30 cellular contexts compared by ENCODE assay signal in the genomic region with DNA sequence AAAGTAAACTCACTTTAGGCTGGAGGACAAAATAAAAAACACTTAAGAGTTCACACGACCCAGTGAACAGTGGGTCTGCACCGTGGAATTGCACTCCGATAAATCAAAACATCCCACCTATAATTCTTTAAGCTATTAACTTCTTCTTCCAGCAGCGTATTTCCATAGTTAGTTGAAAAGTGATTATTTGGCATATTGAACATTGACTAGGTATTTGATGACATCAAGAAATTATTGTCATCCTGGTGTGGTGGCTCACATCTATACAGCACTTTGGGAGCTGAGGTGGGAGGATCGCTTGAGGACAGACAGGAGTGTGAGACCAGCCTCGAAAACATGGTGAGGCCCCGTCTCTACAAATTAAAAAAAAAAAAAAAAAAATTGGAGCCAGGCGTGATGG. TPM values are rescaled to one million over a fixed set of nuclear protein-coding genes. Genes with fewer than 3 reads are reported as not detected.
DNase-seq lines count a peak whose midpoint lies in the region; ATAC-seq and TF ChIP-seq lines count a peak whose summit lies in the region.
"Had no signal": no experiment of that assay in that cellular context is flagged by ENCODE, and none has a peak within 500 bp of the region (broad histone marks: within the 10 kb centered on the region; RNA-seq: fewer than 3 reads in every experiment).

No MANE protein-coding gene starts in this region.

- H3K4me1 Mint-ChIP-seq in H9, result peaks cover 74 to 83% of the 10 kb centered on the region in 2 experiments
- peaks cover 82% of the 10 kb centered on the region for H3K4me1 Mint-ChIP-seq in WTC11
- H3K4me1 Mint-ChIP-seq in activated CD4-positive, alpha-beta T cell treated with anti-CD3 and anti-CD28 coated beads, Interleukin-2, amount 10 ng/mL, durations not matched to agents 7 days and 5 days, result no peaks in the 10 kb centered on the region
- H3K4me1 Mint-ChIP-seq: memory B cell, naive B cell had no signal

- H3K9me3 Mint-ChIP-seq in H9 (no peaks in the 10 kb centered on the region), WTC11 (no peaks in the 10 kb centered on the region)
- no peaks in the 10 kb centered on the region for H3K9me3 Mint-ChIP-seq in activated CD4-positive, alpha-beta T cell treated with anti-CD3 and anti-CD28 coated beads, Interleukin-2, amount 10 ng/mL, durations not matched to agents 7 days and 5 days
- H3K9me3 Mint-ChIP-seq: activated CD8-positive, alpha-beta T cell treated with anti-CD3 and anti-CD28 coated beads for 36 hours; activated T-helper 2 cell treated with anti-CD3 and anti-CD28 coated beads, Interferon-gamma antibody, Interleukin-2, Interleukin-4, amounts not matched to agents 10 μg/mL and 5 μg/mL and 100 μg/mL, durations not matched to agents 14 hours and 24 hours and 36 hours; dendritic cell treated with granulocyte-macrophage colony-stimulating factor and Interleukin-4, amounts not matched to agents 40 ng/mL and 50 ng/mL, for 4 days; memory B cell; naive B cell; T-helper 1 cell treated with Interleukin-12 subunit alpha and Interleukin-12 subunit beta and Interleukin-4 antibody, amounts not matched to agents 30 μg/mL and 1 μg/mL, for 36 hours; type B pancreatic cell had no signal

- H3K9me3 ChIP-seq in H9 (ENCODE audit: control insufficient read depth, low read depth, low read length) (no peaks in the 10 kb centered on the region), mesenchymal stem cell (ENCODE audit: control insufficient read depth, low read length) (no peaks in the 10 kb centered on the region), trophoblast cell (ENCODE audit: insufficient read depth, low read depth, low read length) (no peaks in the 10 kb centered on the region)
- H3K9me3 ChIP-seq: gastrocnemius medialis, pancreas, right atrium auricular region, SK-N-SH had no signal

- H4K8ac ChIP-seq in H9 (replicated peaks; ENCODE audit: insufficient read length, low read depth, low read length) (no peak overlapping the region), mesenchymal stem cell (ENCODE audit: low read length) (no peak overlapping the region), trophoblast cell (ENCODE audit: low read depth, low read length) (no peak overlapping the region)

- H3K27ac Mint-ChIP-seq in H9 (peak overlapping the region in 2 of 3 experiments; percentile 55 to 98; a peak in 4 of 7 replicates), WTC11 (peak overlapping the region; percentile 93)
- no peak overlapping the region for H3K27ac Mint-ChIP-seq in activated CD4-positive, alpha-beta T cell treated with anti-CD3 and anti-CD28 coated beads, Interleukin-2, amount 10 ng/mL, durations not matched to agents 7 days and 5 days
- H3K27ac Mint-ChIP-seq: activated CD8-positive, alpha-beta T cell treated with anti-CD3 and anti-CD28 coated beads for 36 hours; activated naive CD8-positive, alpha-beta T cell; activated T-helper 2 cell treated with anti-CD3 and anti-CD28 coated beads, Interferon-gamma antibody, Interleukin-2, Interleukin-4, amounts not matched to agents 10 μg/mL and 5 μg/mL and 100 μg/mL, durations not matched to agents 14 hours and 24 hours and 36 hours; dendritic cell treated with granulocyte-macrophage colony-stimulating factor and Interleukin-4, amounts not matched to agents 40 ng/mL and 50 ng/mL, for 4 days; memory B cell; naive B cell; T-helper 1 cell treated with Interleukin-12 subunit alpha and Interleukin-12 subunit beta and Interleukin-4 antibody, amounts not matched to agents 30 μg/mL and 1 μg/mL, for 36 hours had no signal

- H2BK12ac ChIP-seq in H9 (ENCODE audit: insufficient read length, low read depth, low read length), result no peak overlapping the region
- H2BK12ac ChIP-seq in mesenchymal stem cell (ENCODE audit: low read length in 2 of 2), result no peak overlapping the region
- no peak overlapping the region for H2BK12ac ChIP-seq in trophoblast cell (ENCODE audit: low read length)

- no peak for ATAC-seq in WTC11
- ATAC-seq: activated CD8-positive, alpha-beta T cell treated with anti-CD3 and anti-CD28 coated beads for 36 hours; gastrocnemius medialis; left lobe of liver; pancreas had no signal

- H2BK5ac ChIP-seq in H9 (ENCODE audit: insufficient read length, low read length) (no peak overlapping the region), mesenchymal stem cell (ENCODE audit: low read depth, low read length, poor library complexity, severe bottlenecking) (no peak overlapping the region), trophoblast cell (ENCODE audit: low read depth, low read length, poor library complexity) (no peak overlapping the region)

- no peaks in the 10 kb centered on the region for H3K27me3 Mint-ChIP-seq in H9 (ENCODE audit: low read depth)
- H3K27me3 Mint-ChIP-seq in WTC11 (ENCODE audit: low read depth), result no peaks in the 10 kb centered on the region
- H3K27me3 Mint-ChIP-seq in activated CD4-positive, alpha-beta T cell treated with anti-CD3 and anti-CD28 coated beads, Interleukin-2, amount 10 ng/mL, durations not matched to agents 7 days and 5 days, result peaks cover 15% of the 10 kb centered on the region
- H3K27me3 Mint-ChIP-seq: type B pancreatic cell had no signal

- H3K36me3 Mint-ChIP-seq in H9 (ENCODE audit: insufficient read depth in 1 of 3, low read depth in 3 of 3) (peaks cover 35 to 50% (median 47%) of the 10 kb centered on the region in 3 experiments), WTC11 (peaks cover 35% of the 10 kb centered on the region)
- H3K36me3 Mint-ChIP-seq in activated CD4-positive, alpha-beta T cell treated with anti-CD3 and anti-CD28 coated beads, Interleukin-2, amount 10 ng/mL, durations not matched to agents 7 days and 5 days (ENCODE audit: low read depth), result no peaks in the 10 kb centered on the region
- H3K36me3 Mint-ChIP-seq: activated naive CD8-positive, alpha-beta T cell; memory B cell; naive B cell had no signal

- H2BK120ac ChIP-seq in H9 (ENCODE audit: low read depth, low read length, poor library complexity, severe bottlenecking) (no peak overlapping the region), mesenchymal stem cell (ENCODE audit: low read depth, low read length) (no peak overlapping the region), trophoblast cell (ENCODE audit: insufficient read depth, low read length, poor library complexity) (no peak overlapping the region)

- no peaks in the 10 kb centered on the region for H4K20me1 ChIP-seq in H9 (ENCODE audit: control insufficient read depth, insufficient read depth, insufficient read length)

- WGBS in H9 (ENCODE audit: extremely low coverage, insufficient read length, low lambda C conversion rate), result no CpG with 5 or more reads among the region's 8 CpGs
- WGBS in mesenchymal stem cell, result 82% methylated on average over 7 of the region's 8 CpGs
- no CpG with 5 or more reads among the region's 8 CpGs for WGBS in trophoblast cell (ENCODE audit: extremely low coverage, insufficient coverage, insufficient read length)

- H4K5ac ChIP-seq in H9 (ENCODE audit: insufficient read length, low read depth, low read length), result no peak overlapping the region

- H3K4me2 ChIP-seq in H9 (ENCODE audit: insufficient read depth, insufficient read length, low read length), result no peak overlapping the region
- H3K4me2 ChIP-seq in mesenchymal stem cell (ENCODE audit: low read length, poor library complexity, severe bottlenecking), result no peak overlapping the region
- H3K4me2 ChIP-seq in trophoblast cell (ENCODE audit: low read length), result no peak overlapping the region
- H3K4me2 ChIP-seq: SK-N-SH had no signal

- no peak overlapping the region for H3K4ac ChIP-seq in H9 (ENCODE audit: low read depth, low read length)
- no peak overlapping the region for H3K4ac ChIP-seq in mesenchymal stem cell (ENCODE audit: low read depth in 1 of 2, low read length in 2 of 2)
- H3K4ac ChIP-seq in trophoblast cell (ENCODE audit: low read depth, low read length), result peak overlapping the region; percentile 56

- H3K23ac ChIP-seq in H9 (ENCODE audit: insufficient read length, low read depth, low read length) (no peak overlapping the region), mesenchymal stem cell (ENCODE audit: low read length in 2 of 2) (no peak overlapping the region), trophoblast cell (ENCODE audit: low read length) (no peak overlapping the region)

- no peak overlapping the region for H4K12ac ChIP-seq in trophoblast cell (ENCODE audit: low read depth, low read length)

- DNase-seq in H9 (no peak), WTC11 (ENCODE audit: low spot score) (no peak), mesenchymal stem cell (no peak), trophoblast cell (no peak), HuH-7.5 (ENCODE audit: low spot score) (no peak), OCI-M1 (lab: John Stamatoyannopoulos, UW) (no peak)
- DNase-seq in activated CD4-positive, alpha-beta T cell treated with anti-CD3 and anti-CD28 coated beads, Interleukin-2, amount 10 ng/mL, durations not matched to agents 7 days and 5 days, result no peak
- DNase-seq: activated CD4-positive, CD25-positive, alpha-beta regulatory T cell treated with anti-CD3 and anti-CD28 coated beads, Interleukin-2, amount 50 U/mL, for 72 hours; activated CD8-positive, alpha-beta T cell treated with anti-CD3 and anti-CD28 coated beads for 36 hours; anterior cingulate cortex; central memory CD4-positive, alpha-beta T cell; gastrocnemius medialis; hippocampal formation; naive B cell; NCI-H1417 treated with DMSO at 0.1 percent for 48 hours; NCI-H446; NCI-H774; pancreas; SK-N-SH; stimulated activated CD4-positive, alpha-beta T cell treated with anti-CD3 and anti-CD28 coated beads, Interleukin-2, amount 100 ng/mL, for 48 hours had no signal

- H3K36me3 ChIP-seq in mesenchymal stem cell (ENCODE audit: control insufficient read depth in 1 of 2, insufficient read depth in 2 of 2, low read depth in 1 of 2, low read length in 2 of 2) (peaks cover 0 to 4% of the 10 kb centered on the region in 2 experiments), trophoblast cell (ENCODE audit: control insufficient read depth in 1 of 2, insufficient read depth in 2 of 2, low read length in 2 of 2) (peaks cover 9 to 12% of the 10 kb centered on the region in 2 experiments)
- H3K36me3 ChIP-seq: gastrocnemius medialis, pancreas, right atrium auricular region had no signal

- H2AK5ac ChIP-seq in H9 (ENCODE audit: insufficient read length, low read length), result no peak overlapping the region
- peak overlapping the region; percentile 71 for H2AK5ac ChIP-seq in mesenchymal stem cell (ENCODE audit: low read length, severe bottlenecking)
- no peak overlapping the region for H2AK5ac ChIP-seq in trophoblast cell (ENCODE audit: low read length)

- H3K9ac ChIP-seq in H9 (ENCODE audit: extremely low read depth, insufficient read length, low read length) (no peak overlapping the region), mesenchymal stem cell (ENCODE audit: low read length) (no peak overlapping the region), trophoblast cell (ENCODE audit: low read length) (no peak overlapping the region)
- H3K9ac ChIP-seq: SK-N-SH had no signal

- H3K79me2 ChIP-seq in H9 (ENCODE audit: insufficient read depth, low read length), result peaks cover 49% of the 10 kb centered on the region; the same call in 1 of the 2 replicates
- H3K79me2 ChIP-seq in trophoblast cell (ENCODE audit: control insufficient read depth, insufficient read depth, low read length, poor library complexity), result peaks cover 26% of the 10 kb centered on the region

- no peak overlapping the region for H3T11ph ChIP-seq in H9 (ENCODE audit: low read length)

- TF ChIP-seq CTCF in H9 (conservative IDR thresholded peaks at IDR 0.05) (no peak), WTC11 (IDR thresholded peaks at IDR 0.05) (no peak)

- H3K4me1 ChIP-seq in H9 (ENCODE audit: insufficient read depth, low read length) (peaks cover 48% of the 10 kb centered on the region), mesenchymal stem cell (ENCODE audit: control insufficient read depth, insufficient read depth, low read depth, low read length) (peaks cover 39% of the 10 kb centered on the region), trophoblast cell (ENCODE audit: control insufficient read depth in 1 of 2, insufficient read depth in 2 of 2, low read length in 2 of 2) (peaks cover 33 to 39% of the 10 kb centered on the region in 2 experiments)
- H3K4me1 ChIP-seq: gastrocnemius medialis, pancreas had no signal

- no peak overlapping the region for H2AFZ ChIP-seq in H9 (ENCODE audit: low read length)
- H2AFZ ChIP-seq in mesenchymal stem cell (ENCODE audit: low read depth, low read length), result no peak overlapping the region
- H2AFZ ChIP-seq in trophoblast cell (ENCODE audit: insufficient read depth, low read length, poor library complexity), result no peak overlapping the region

- H3K4me3 Mint-ChIP-seq in H9, result peak overlapping the region in 1 of 2 experiments; percentile 57; a peak in 2 of 5 replicates
- H3K4me3 Mint-ChIP-seq in WTC11, result no peak overlapping the region
- no peak overlapping the region for H3K4me3 Mint-ChIP-seq in activated CD4-positive, alpha-beta T cell treated with anti-CD3 and anti-CD28 coated beads, Interleukin-2, amount 10 ng/mL, durations not matched to agents 7 days and 5 days
- H3K4me3 Mint-ChIP-seq: activated CD8-positive, alpha-beta T cell treated with anti-CD3 and anti-CD28 coated beads for 36 hours; activated naive CD8-positive, alpha-beta T cell; dendritic cell treated with granulocyte-macrophage colony-stimulating factor and Interleukin-4, amounts not matched to agents 40 ng/mL and 50 ng/mL, for 4 days; memory B cell; naive B cell; T-helper 1 cell treated with Interleukin-12 subunit alpha and Interleukin-12 subunit beta and Interleukin-4 antibody, amounts not matched to agents 30 μg/mL and 1 μg/mL, for 36 hours had no signal

- H3K18ac ChIP-seq in H9 (ENCODE audit: insufficient read length, low read depth, low read length) (no peak overlapping the region), mesenchymal stem cell (ENCODE audit: low read depth in 1 of 2, low read length in 2 of 2) (no peak overlapping the region), trophoblast cell (ENCODE audit: low read length) (no peak overlapping the region)

- CTCF ChIA-PET in WTC11 (lab: Charles Lee), result interaction anchor here (0.7 to 3.6 kb wide), 2 partner anchors 11 to 1074 kb away, joined by 3 to 40 read pairs; no protein-coding TSS in a partner anchor
- CTCF ChIA-PET in activated CD4-positive, alpha-beta T cell treated with anti-CD3 and anti-CD28 coated beads, Interleukin-2, amount 10 ng/mL, durations not matched to agents 7 days and 5 days (lab: Charles Lee), result interaction anchor here (0.6 kb wide), 1 partner anchor 419 kb away, joined by 3 read pairs; no protein-coding TSS in a partner anchor

- H3K79me1 ChIP-seq in H9 (ENCODE audit: insufficient read depth, low read depth, low read length, poor library complexity, severe bottlenecking), result peaks cover 15% of the 10 kb centered on the region
- H3K79me1 ChIP-seq in mesenchymal stem cell (replicated peaks; ENCODE audit: low read length, poor library complexity, severe bottlenecking), result peaks cover 2% of the 10 kb centered on the region
- peaks cover 16% of the 10 kb centered on the region for H3K79me1 ChIP-seq in trophoblast cell (ENCODE audit: low read length)

- no peak overlapping the region for H2BK15ac ChIP-seq in H9 (ENCODE audit: low read depth, low read length)
- no peak overlapping the region for H2BK15ac ChIP-seq in mesenchymal stem cell (ENCODE audit: low read depth, poor library complexity, severe bottlenecking)

- H4K91ac ChIP-seq in H9 (ENCODE audit: insufficient read length, low read depth, low read length) (no peak overlapping the region), mesenchymal stem cell (ENCODE audit: low read length) (no peak overlapping the region), trophoblast cell (ENCODE audit: low read depth, low read length) (no peak overlapping the region)

- H2BK20ac ChIP-seq in H9 (ENCODE audit: low read depth, low read length, poor library complexity, severe bottlenecking), result no peak overlapping the region

- no peaks in the 10 kb centered on the region for H3K27me3 ChIP-seq in H9 (ENCODE audit: insufficient read depth, low read length)
- H3K27me3 ChIP-seq in mesenchymal stem cell (ENCODE audit: control insufficient read depth in 1 of 2, insufficient read depth in 1 of 2, low read length in 2 of 2), result peaks cover 0 to 12% of the 10 kb centered on the region in 2 experiments
- H3K27me3 ChIP-seq in trophoblast cell (ENCODE audit: insufficient read depth, low read length), result no peaks in the 10 kb centered on the region
- H3K27me3 ChIP-seq: pancreas had no signal

- H3K27ac ChIP-seq in H9 (ENCODE audit: insufficient read length, low read depth, low read length) (peak overlapping the region; percentile 97), mesenchymal stem cell (ENCODE audit: low read length, poor library complexity, severe bottlenecking) (peak overlapping the region; percentile 81), trophoblast cell (ENCODE audit: low read depth, low read length) (peak overlapping the region; percentile 11)
- H3K27ac ChIP-seq: C4-2B, gastrocnemius medialis, pancreas, right atrium auricular region had no signal

- H3K14ac ChIP-seq in H9 (ENCODE audit: insufficient read depth, low read length), result no peak overlapping the region
- H3K14ac ChIP-seq in mesenchymal stem cell (ENCODE audit: low read length in 2 of 2), result no peak overlapping the region
- no peak overlapping the region for H3K14ac ChIP-seq in trophoblast cell (ENCODE audit: low read length)

- POLR2A ChIA-PET in WTC11 (lab: Charles Lee), result interaction anchor here (1.5 kb wide), 1 partner anchor 8 kb away, joined by 13 read pairs; no protein-coding TSS in a partner anchor
- POLR2A ChIA-PET in activated CD4-positive, alpha-beta T cell treated with anti-CD3 and anti-CD28 coated beads, Interleukin-2, amount 10 ng/mL, durations not matched to agents 7 days and 5 days (lab: Charles Lee), result no interaction called here

- H3K56ac ChIP-seq in H9 (ENCODE audit: insufficient read length, low read depth, low read length), result no peak overlapping the region

- H3K4me3 ChIP-seq in mesenchymal stem cell (ENCODE audit: insufficient read depth in 1 of 2, low read depth in 1 of 2, low read length in 2 of 2) (no peak overlapping the region), trophoblast cell (ENCODE audit: low read depth, low read length) (no peak overlapping the region)
- H3K4me3 ChIP-seq: gastrocnemius medialis, pancreas, right atrium auricular region had no signal

- peaks cover 4% of the 10 kb centered on the region for H3K23me2 ChIP-seq in H9 (ENCODE audit: insufficient read length, low read depth, low read length, poor library complexity, severe bottlenecking)

RNA-seq across cellular contexts. Expression of a gene that starts 23.4 kb away (rescaled TPM):
- 432 and 434 TPM in 2 replicates for total RNA-seq in H9 (2021)
- 392 to 434 TPM (median 423 TPM) in 3 replicates for total RNA-seq in WTC11 (2021)
- 44.3 TPM for polyA plus RNA-seq in mesenchymal stem cell (2013, experiment 1 of 2)
- polyA plus RNA-seq in mesenchymal stem cell (2013, experiment 2 of 2), result 44.9 TPM
- polyA plus RNA-seq in trophoblast cell (2013), result 159 and 165 TPM in 2 replicates
- total RNA-seq in activated CD4-positive, alpha-beta T cell treated with anti-CD3 and anti-CD28 coated beads, Interleukin-2, amount 10 ng/mL, durations not matched to agents 7 days and 5 days, result under 1 TPM in 1 of 2 experiments, not detected in 1; 0.04 TPM
- total RNA-seq: gastrocnemius medialis, right atrium auricular region had no signal

RNA-seq across cellular contexts. Expression of a gene that starts 52.2 kb away (rescaled TPM):
- total RNA-seq in H9 (2021) (not detected in 2 replicates), WTC11 (2021) (0.39 TPM in 1 of 3 replicates, not detected in the others)
- 0.23 TPM for polyA plus RNA-seq in mesenchymal stem cell (2013, experiment 1 of 2)
- polyA plus RNA-seq in mesenchymal stem cell (2013, experiment 2 of 2), result 0.12 TPM
- 0.52 and 1.00 TPM in 2 replicates for polyA plus RNA-seq in trophoblast cell (2013)
- not detected for total RNA-seq in activated CD4-positive, alpha-beta T cell treated with anti-CD3 and anti-CD28 coated beads, Interleukin-2, amount 10 ng/mL, durations not matched to agents 7 days and 5 days
- total RNA-seq: activated CD8-positive, alpha-beta T cell treated with anti-CD3 and anti-CD28 coated beads for 36 hours; activated T-helper 2 cell treated with anti-CD3 and anti-CD28 coated beads, Interferon-gamma antibody, Interleukin-2, Interleukin-4, amounts not matched to agents 10 μg/mL and 5 μg/mL and 100 μg/mL, durations not matched to agents 14 hours and 24 hours and 36 hours; gastrocnemius medialis; left lobe of liver; pancreas; right atrium auricular region; RPMI7951 had no signal
- polyA plus RNA-seq: pancreas had no signal

Comparison
In these comparisons a context has a peak if more than half of its experiments do, and no peak if none do; other contexts are left out.
1. H3K27ac ChIP-seq: peak in every context shown above with its lines; median percentile 97 in H9; 81 in mesenchymal stem cell; 11 in trophoblast cell.
2. RNA of a gene that starts 23.4 kb away (total RNA-seq): 432 to 434 TPM in H9 and 392 to 434 TPM in WTC11; 0.04 TPM in activated CD4-positive, alpha-beta T cell treated with anti-CD3 and anti-CD28 coated beads, Interleukin-2, amount 10 ng/mL, durations not matched to agents 7 days and 5 days; every median in the first group is over 100 times any median in the second.